Comparison of ENCODE assay signal across 1 cellular context in genomic region chr7:81510122-81510521, GRCh38.
TF ChIP-seq lines count a peak whose summit lies in the region.

No MANE protein-coding gene starts in this region.

TF ChIP-seq in IMR-90, 13 proteins besides CTCF, POLR2A, EP300 and RAD21 (continued from another document):
- TF ChIP-seq USF2 (IDR thresholded peaks at IDR 0.05; ENCODE audit: low read depth, low read length) (no peak), ELK1 (IDR thresholded peaks at IDR 0.05; ENCODE audit: borderline replicate concordance, low read depth, low read length) (no peak), RCOR1 (IDR thresholded peaks at IDR 0.05; ENCODE audit: insufficient replicate concordance, low read length) (no peak)
